In the genomic region with DNA sequence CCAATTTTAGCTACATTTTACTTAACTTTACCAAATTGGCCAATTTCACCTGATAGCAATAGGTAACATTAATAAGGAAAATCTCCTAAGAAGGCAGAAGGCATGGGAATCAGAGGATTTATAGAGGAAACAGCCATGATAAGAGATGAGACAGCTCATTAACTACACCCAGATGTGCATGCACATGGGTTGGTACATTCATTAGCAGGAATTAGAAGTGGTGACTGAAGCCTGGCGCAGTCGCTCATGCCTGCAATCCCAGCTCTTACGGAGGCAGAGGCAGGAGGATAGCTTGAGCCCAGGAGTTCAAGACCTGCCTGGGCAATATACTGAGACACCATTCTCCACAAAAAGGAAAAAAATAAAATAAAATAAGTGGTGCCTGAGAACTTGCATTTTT, we compare ENCODE assay signal across 5 cellular contexts.
"Had no signal": no experiment of that assay in that cellular context is flagged by ENCODE, and none has a peak within 500 bp of the region (broad histone marks: within the 10 kb centered on the region; RNA-seq: fewer than 3 reads in every experiment).

No MANE protein-coding gene starts in this region.

- ATAC-seq: GM23338, K562 had no signal

- DNase-seq: H9, HCEC 1CT, IMR-90 had no signal

- H3K4me3 ChIP-seq: GM23338, K562 had no signal

- H2AFZ ChIP-seq: GM23338 had no signal

- H3K4me2 ChIP-seq: GM23338 had no signal
